ENCODE assay signal across 2 cellular contexts in the genomic region with DNA sequence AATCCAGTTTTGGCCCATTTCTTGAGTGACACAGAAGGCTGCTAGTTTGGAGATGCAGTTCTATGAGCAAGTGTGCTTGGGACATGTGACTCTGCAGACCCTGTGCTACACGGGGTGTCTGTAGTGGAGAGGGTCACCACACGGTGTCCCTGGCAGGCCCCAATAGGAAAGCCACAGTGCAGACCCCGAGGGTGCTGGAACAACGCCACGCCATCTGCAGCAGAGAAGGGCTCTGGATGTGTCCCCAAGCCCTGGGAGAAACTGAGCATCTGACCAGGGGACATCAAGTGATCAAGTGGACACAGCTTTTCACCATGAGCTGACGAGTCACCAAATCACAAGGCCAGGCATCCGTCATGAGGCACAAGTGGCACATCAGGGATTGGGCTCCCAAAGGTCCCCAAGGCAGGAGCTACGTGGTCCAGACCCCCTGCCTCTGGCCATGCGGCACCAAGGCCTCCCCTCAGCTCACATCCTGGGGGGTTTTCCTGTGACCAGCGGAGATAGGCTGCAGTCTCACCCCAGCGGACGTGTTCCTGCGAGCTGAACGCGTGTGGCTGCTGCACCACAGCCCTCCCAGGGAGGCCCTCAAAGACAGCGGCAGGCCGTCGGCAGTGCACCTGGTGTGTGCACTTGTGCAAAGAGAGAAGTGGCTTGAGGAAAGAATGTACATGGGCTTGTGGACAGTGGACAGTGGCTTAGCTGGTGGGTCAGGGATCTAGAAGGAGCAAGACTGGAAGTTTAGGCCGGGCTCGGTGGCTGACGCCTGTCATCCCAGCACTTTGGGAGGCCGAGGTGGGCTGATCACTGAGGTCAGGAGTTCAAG.
TF ChIP-seq lines count a peak whose summit lies in the region.

No MANE protein-coding gene starts in this region.

TF ChIP-seq in H1, 55 proteins besides CTCF, POLR2A, EP300 and RAD21:
- TF ChIP-seq BCL11A (IDR thresholded peaks at IDR 0.05; ENCODE audit: low read depth in 2 of 2, low read length in 2 of 2) (no peak), EZH2 (IDR thresholded peaks at IDR 0.05; ENCODE audit: low read depth, low read length, severe bottlenecking) (no peak), RNF2 (IDR thresholded peaks at IDR 0.05; ENCODE audit: borderline replicate concordance, low read depth, low read length, missing control alignments, poor library complexity, severe bottlenecking) (no peak), ATF2 (IDR thresholded peaks at IDR 0.05; ENCODE audit: low read length) (no peak), SAP30 (IDR thresholded peaks at IDR 0.05; ENCODE audit: insufficient read depth, insufficient replicate concordance, low read length) (no peak), SP1 (IDR thresholded peaks at IDR 0.05; ENCODE audit: low read depth, low read length) (no peak), NANOG (IDR thresholded peaks at IDR 0.05; ENCODE audit: insufficient read depth, low read depth, low read length, poor library complexity, severe bottlenecking) (no peak), GABPA (IDR thresholded peaks at IDR 0.05; ENCODE audit: borderline replicate concordance, insufficient read depth, low read length) (no peak), TCF12 (IDR thresholded peaks at IDR 0.05; ENCODE audit: low read depth, low read length) (no peak), POU5F1 (IDR thresholded peaks at IDR 0.05; ENCODE audit: low read depth, low read length) (no peak), SUZ12 (IDR thresholded peaks at IDR 0.05; ENCODE audit: low read length) (no peak), USF2 (IDR thresholded peaks at IDR 0.05; ENCODE audit: low read length) (no peak)

TF ChIP-seq in WTC11, 78 proteins besides CTCF, POLR2A, EP300 and RAD21:
- TF ChIP-seq ELF4 (CRISPR knock-in tag; IDR thresholded peaks at IDR 0.05; ENCODE audit: low read depth) (no peak), IRF1 (CRISPR knock-in tag; IDR thresholded peaks at IDR 0.05) (no peak), ZBTB21 (CRISPR knock-in tag; IDR thresholded peaks at IDR 0.05; ENCODE audit: borderline replicate concordance) (no peak), IRF2 (CRISPR knock-in tag; IDR thresholded peaks at IDR 0.05; ENCODE audit: borderline replicate concordance, low read depth) (no peak)
- TF ChIP-seq, protein P1, sequence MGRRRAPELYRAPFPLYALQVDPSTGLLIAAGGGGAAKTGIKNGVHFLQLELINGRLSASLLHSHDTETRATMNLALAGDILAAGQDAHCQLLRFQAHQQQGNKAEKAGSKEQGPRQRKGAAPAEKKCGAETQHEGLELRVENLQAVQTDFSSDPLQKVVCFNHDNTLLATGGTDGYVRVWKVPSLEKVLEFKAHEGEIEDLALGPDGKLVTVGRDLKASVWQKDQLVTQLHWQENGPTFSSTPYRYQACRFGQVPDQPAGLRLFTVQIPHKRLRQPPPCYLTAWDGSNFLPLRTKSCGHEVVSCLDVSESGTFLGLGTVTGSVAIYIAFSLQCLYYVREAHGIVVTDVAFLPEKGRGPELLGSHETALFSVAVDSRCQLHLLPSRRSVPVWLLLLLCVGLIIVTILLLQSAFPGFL (CRISPR knock-in tag; IDR thresholded peaks at IDR 0.05; ENCODE audit: borderline replicate concordance) = no peak
